Comparison of ENCODE assay signal across 8 cellular contexts in the genomic region with DNA sequence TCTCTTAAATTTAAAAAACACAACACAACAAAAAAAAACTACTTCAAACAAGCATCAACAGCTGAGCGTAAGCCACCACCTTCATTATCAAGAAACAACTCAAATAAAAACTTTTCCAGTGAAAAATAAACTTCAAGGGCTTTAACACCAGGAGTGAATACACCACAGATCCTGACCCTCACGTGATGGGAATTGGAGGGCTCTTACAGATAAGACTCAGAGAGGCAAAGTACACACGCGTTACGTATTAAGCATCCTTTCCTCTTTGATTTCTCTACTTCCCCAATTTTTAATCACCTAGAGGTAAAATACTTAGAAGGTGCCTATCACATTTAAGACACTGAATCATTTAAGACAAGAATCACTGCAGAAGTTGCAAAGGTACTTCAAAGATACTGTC. TPM values are rescaled to one million over a fixed set of nuclear protein-coding genes. Genes with fewer than 3 reads are reported as not detected.
DNase-seq lines count a peak whose midpoint lies in the region; ATAC-seq and TF ChIP-seq lines count a peak whose summit lies in the region.
"Had no signal": no experiment of that assay in that cellular context is flagged by ENCODE, and none has a peak within 500 bp of the region (broad histone marks: within the 10 kb centered on the region; RNA-seq: fewer than 3 reads in every experiment).

No MANE protein-coding gene starts in this region.

- no peak for ATAC-seq in activated naive CD8-positive, alpha-beta T cell treated with anti-CD3 and anti-CD28 coated beads, Interleukin-2, amount 10 ng/mL, durations not matched to agents 7 days and 5 days (ENCODE audit: low read depth)
- no peak for ATAC-seq in stimulated activated memory B cell treated with anti-CD40 and anti-IgM and Interleukin-4, amounts not matched to agents 10 μg/mL and 1 μg/mL and 100 μg/mL, for 72 hours

- H3K36me3 Mint-ChIP-seq in HFFc6 (ENCODE audit: low read depth) (peaks cover 36% of the 10 kb centered on the region), immature natural killer cell (no peaks in the 10 kb centered on the region)
- H3K36me3 Mint-ChIP-seq in activated naive CD8-positive, alpha-beta T cell treated with anti-CD3 and anti-CD28 coated beads, Interleukin-2, amount 10 ng/mL, durations not matched to agents 7 days and 5 days = no peaks in the 10 kb centered on the region
- no peaks in the 10 kb centered on the region for H3K36me3 Mint-ChIP-seq in stimulated activated memory B cell treated with anti-CD40 and anti-IgM and Interleukin-4, amounts not matched to agents 10 μg/mL and 1 μg/mL and 100 μg/mL, for 72 hours

- DNase-seq in HFFc6 (no peak), immature natural killer cell (no peak), EL (no peak), superior temporal gyrus (ENCODE audit: extremely low spot score) (no peak)
- no peak for DNase-seq in activated naive CD8-positive, alpha-beta T cell treated with anti-CD3 and anti-CD28 coated beads, Interleukin-2, amount 10 ng/mL, durations not matched to agents 7 days and 5 days
- no peak for DNase-seq in activated CD8-positive, alpha-beta memory T cell treated with anti-CD3 and anti-CD28 coated beads for 24 hours
- DNase-seq: activated CD4-positive, CD25-positive, alpha-beta regulatory T cell had no signal

- no peak for TF ChIP-seq CTCF in HFFc6 (IDR thresholded peaks at IDR 0.05)

- H3K9me3 Mint-ChIP-seq in HFFc6 (no peaks in the 10 kb centered on the region), immature natural killer cell (peaks cover 0 to 3% (median 0%) of the 10 kb centered on the region in 6 donors)
- no peaks in the 10 kb centered on the region for H3K9me3 Mint-ChIP-seq in activated naive CD8-positive, alpha-beta T cell treated with anti-CD3 and anti-CD28 coated beads, Interleukin-2, amount 10 ng/mL, durations not matched to agents 7 days and 5 days
- H3K9me3 Mint-ChIP-seq in stimulated activated memory B cell treated with anti-CD40 and anti-IgM and Interleukin-4, amounts not matched to agents 10 μg/mL and 1 μg/mL and 100 μg/mL, for 72 hours = no peaks in the 10 kb centered on the region

- POLR2A ChIA-PET in activated naive CD8-positive, alpha-beta T cell treated with anti-CD3 and anti-CD28 coated beads, Interleukin-2, amount 10 ng/mL, durations not matched to agents 7 days and 5 days (lab: Charles Lee) = no interaction called here

- H3K27me3 Mint-ChIP-seq in HFFc6 (ENCODE audit: insufficient read depth) = peaks cover 4% of the 10 kb centered on the region
- H3K27me3 Mint-ChIP-seq in activated naive CD8-positive, alpha-beta T cell treated with anti-CD3 and anti-CD28 coated beads, Interleukin-2, amount 10 ng/mL, durations not matched to agents 7 days and 5 days = peaks cover 39% of the 10 kb centered on the region
- H3K27me3 Mint-ChIP-seq in immature natural killer cell (ENCODE audit: low read depth in 3 of 3) = peaks cover 0 to 16% (median 6%) of the 10 kb centered on the region in 3 donors
- H3K27me3 Mint-ChIP-seq in stimulated activated memory B cell treated with anti-CD40 and anti-IgM and Interleukin-4, amounts not matched to agents 10 μg/mL and 1 μg/mL and 100 μg/mL, for 72 hours = peaks cover 21% of the 10 kb centered on the region

- peak overlapping the region; percentile 96 for H3K27ac Mint-ChIP-seq in HFFc6
- no peak overlapping the region for H3K27ac Mint-ChIP-seq in activated naive CD8-positive, alpha-beta T cell treated with anti-CD3 and anti-CD28 coated beads, Interleukin-2, amount 10 ng/mL, durations not matched to agents 7 days and 5 days
- H3K27ac Mint-ChIP-seq in immature natural killer cell = no peak overlapping the region
- H3K27ac Mint-ChIP-seq in stimulated activated memory B cell treated with anti-CD40 and anti-IgM and Interleukin-4, amounts not matched to agents 10 μg/mL and 1 μg/mL and 100 μg/mL, for 72 hours = peak overlapping the region; percentile 53

- H3K4me3 Mint-ChIP-seq in HFFc6 = peak overlapping the region; percentile 99
- H3K4me3 Mint-ChIP-seq in activated naive CD8-positive, alpha-beta T cell treated with anti-CD3 and anti-CD28 coated beads, Interleukin-2, amount 10 ng/mL, durations not matched to agents 7 days and 5 days = peak overlapping the region; percentile 78
- H3K4me3 Mint-ChIP-seq in immature natural killer cell = peak overlapping the region in 3 of 5 donors; percentile 48 to 81 (median 71)
- peak overlapping the region; percentile 77 for H3K4me3 Mint-ChIP-seq in stimulated activated memory B cell treated with anti-CD40 and anti-IgM and Interleukin-4, amounts not matched to agents 10 μg/mL and 1 μg/mL and 100 μg/mL, for 72 hours

- H3K4me1 Mint-ChIP-seq in HFFc6 (ENCODE audit: low read depth) = peaks cover 48% of the 10 kb centered on the region
- H3K4me1 Mint-ChIP-seq in activated naive CD8-positive, alpha-beta T cell treated with anti-CD3 and anti-CD28 coated beads, Interleukin-2, amount 10 ng/mL, durations not matched to agents 7 days and 5 days = peaks cover 14% of the 10 kb centered on the region
- peaks cover 9 to 15% of the 10 kb centered on the region in 2 donors for H3K4me1 Mint-ChIP-seq in immature natural killer cell
- peaks cover 13% of the 10 kb centered on the region for H3K4me1 Mint-ChIP-seq in stimulated activated memory B cell treated with anti-CD40 and anti-IgM and Interleukin-4, amounts not matched to agents 10 μg/mL and 1 μg/mL and 100 μg/mL, for 72 hours

RNA-seq across cellular contexts. Expression of a gene that starts 0.6 kb away (rescaled TPM):
- total RNA-seq in HFFc6 (2021; fragmentation: NEBNext Ultra II Directional; extraction: Animal tissue kit (Norgen Biotek cat#: 25700)) = 10 to 100 TPM; 27.9 to 38.3 (median 34.5) TPM
- under 1 TPM; 0.17 to 0.33 TPM for total RNA-seq in activated naive CD8-positive, alpha-beta T cell treated with anti-CD3 and anti-CD28 coated beads, Interleukin-2, amount 10 ng/mL, durations not matched to agents 7 days and 5 days
- not detected for polyA plus RNA-seq in immature natural killer cell

Comparison
In these comparisons a context has a peak if more than half of its experiments do, and no peak if none do; other contexts are left out.
1. H3K27ac Mint-ChIP-seq: peak in HFFc6 (single experiment) and stimulated activated memory B cell treated with anti-CD40 and anti-IgM and Interleukin-4, amounts not matched to agents 10 μg/mL and 1 μg/mL and 100 μg/mL, for 72 hours (single experiment); none in activated naive CD8-positive, alpha-beta T cell treated with anti-CD3 and anti-CD28 coated beads, Interleukin-2, amount 10 ng/mL, durations not matched to agents 7 days and 5 days (single experiment) and immature natural killer cell (0 of 6).
2. RNA of a gene that starts 0.6 kb away (total RNA-seq): 27.9 to 38.3 TPM in HFFc6; 0.17 to 0.33 TPM in activated naive CD8-positive, alpha-beta T cell treated with anti-CD3 and anti-CD28 coated beads, Interleukin-2, amount 10 ng/mL, durations not matched to agents 7 days and 5 days; every median in the first group is over 10 times any median in the second.
3. Peak in every context shown above with its lines, with median percentiles within 50 percentile points of each other: H3K4me3 Mint-ChIP-seq.